ENCODE assay signal across 21 cellular contexts in the genomic region with DNA sequence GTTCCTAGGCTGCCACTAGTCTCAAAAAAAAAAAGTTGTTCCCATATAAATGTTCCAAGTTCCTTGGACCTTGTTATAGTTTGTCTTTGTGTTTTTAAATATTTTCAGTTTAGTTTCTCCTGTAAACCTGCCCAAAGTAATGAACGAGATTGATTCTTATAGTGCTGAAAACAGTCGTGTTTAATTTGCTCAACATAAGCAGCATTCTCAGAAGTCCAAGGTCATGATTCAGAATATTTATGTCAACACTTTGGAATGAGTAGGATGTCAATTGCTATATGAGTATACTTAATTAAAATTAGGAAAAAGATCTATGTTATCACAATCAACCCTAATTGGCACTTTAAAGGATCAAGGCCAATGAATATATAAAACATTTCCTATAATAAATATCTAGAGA.
DNase-seq lines count a peak whose midpoint lies in the region; ATAC-seq and TF ChIP-seq lines count a peak whose summit lies in the region.
"Had no signal": no experiment of that assay in that cellular context is flagged by ENCODE, and none has a peak within 500 bp of the region (broad histone marks: within the 10 kb centered on the region; RNA-seq: fewer than 3 reads in every experiment).

No MANE protein-coding gene starts in this region.

- H2AFZ ChIP-seq in mammary epithelial cell (ENCODE audit: low read depth, low read length), result no peak overlapping the region
- H2AFZ ChIP-seq: GM23338 had no signal

- DNase-seq in MCF 10A (ENCODE audit: unreplicated experiment) (no peak), mammary epithelial cell (no peak), choroid plexus epithelial cell (ENCODE audit: low read depth) (peak; percentile 9), glomerular endothelial cell (ENCODE audit: extremely low read depth, low read depth, low spot score) (peak; percentile 14), NCI-H524 (lab: John Stamatoyannopoulos, UW) (no peak)
- DNase-seq in stimulated activated CD4-positive, alpha-beta T cell treated with anti-CD3 and anti-CD28 coated beads, Interleukin-4, amount 100 ng/mL, for 24 hours, result no peak
- DNase-seq in activated CD4-positive, CD25-positive, alpha-beta regulatory T cell (lab: John Stamatoyannopoulos, UW), result no peak
- DNase-seq: DMS153, GF-D8, KBM-7, NCI-H1105 treated with DMSO at 0.1 percent for 48 hours, NCI-H1694, NCI-H2081 treated with DMSO at 0.1 percent for 48 hours, NCI-H446 treated with DMSO at 0.1 percent for 48 hours, Peyer's patch, SHP77 had no signal

- no peak overlapping the region for H3K27ac ChIP-seq in mammary epithelial cell (ENCODE audit: insufficient read depth, low read depth, low read length)
- H3K27ac ChIP-seq: 22Rv1, Peyer's patch, SK-N-MC had no signal

- BruUV-seq in MCF 10A (replicated peaks; lab: Mats Ljungman, UMichigan), result no TSS peak
- no TSS peak for BruUV-seq in mammary epithelial cell (replicated peaks; lab: Mats Ljungman, UMichigan)

- peaks cover 14% of the 10 kb centered on the region for H3K4me1 Mint-ChIP-seq in MCF 10A (ENCODE audit: insufficient read depth, unreplicated experiment)
- H3K4me1 Mint-ChIP-seq: B cell, GM23338 had no signal

- H3K79me2 ChIP-seq in mammary epithelial cell (ENCODE audit: insufficient read depth, low read length), result no peaks in the 10 kb centered on the region

- H3K4me3 ChIP-seq in mammary epithelial cell (replicated peaks in 1 of 3; ENCODE audit: insufficient read depth in 1 of 3, low read depth in 2 of 3, low read length in 3 of 3), result no peak overlapping the region
- H3K4me3 ChIP-seq in choroid plexus epithelial cell (ENCODE audit: low read depth, low read length), result no peak overlapping the region
- H3K4me3 ChIP-seq: GM23338, Peyer's patch, SK-N-MC had no signal

- H3K4me2 ChIP-seq in mammary epithelial cell (ENCODE audit: insufficient read depth, low read depth, low read length), result no peak overlapping the region
- H3K4me2 ChIP-seq: GM23338 had no signal

- no peaks in the 10 kb centered on the region for H3K9me3 ChIP-seq in mammary epithelial cell (replicated peaks; ENCODE audit: insufficient read depth, low read length)
- H3K9me3 ChIP-seq: Peyer's patch had no signal

- no peak for ATAC-seq in GM21786 (IDR thresholded peaks at IDR 0.05; ENCODE audit: unreplicated experiment)
- ATAC-seq: GM23338 had no signal

- no peaks in the 10 kb centered on the region for H3K36me3 Mint-ChIP-seq in MCF 10A (ENCODE audit: insufficient read depth, unreplicated experiment)

- TF ChIP-seq CTCF in MCF 10A (IDR thresholded peaks at IDR 0.05; ENCODE audit: unreplicated experiment) (no peak), mammary epithelial cell (conservative IDR thresholded peaks at IDR 0.05 in 1 of 2, IDR thresholded peaks at IDR 0.05 in 1 of 2; ENCODE audit: extremely low read depth in 1 of 2, insufficient read depth in 1 of 2, low read depth in 1 of 2, low read length in 2 of 2) (no peak), choroid plexus epithelial cell (conservative IDR thresholded peaks at IDR 0.05; ENCODE audit: low read depth, low read length) (no peak)

- intact Hi-C loops in MCF 10A (cut with micrococcal nuclease), result no loop called here
- intact Hi-C loops in mammary epithelial cell (cut with micrococcal nuclease), result no loop called here

- no peak overlapping the region for H3K4me3 Mint-ChIP-seq in MCF 10A (ENCODE audit: unreplicated experiment)
- H3K4me3 Mint-ChIP-seq: B cell, GM23338 had no signal

- in situ Hi-C loops in mammary epithelial cell (cut with MboI; ENCODE audit: low sequenced_read_pairs in 2 of 2), result no loop called here

- no peaks in the 10 kb centered on the region for H3K36me3 ChIP-seq in mammary epithelial cell (ENCODE audit: insufficient read depth, low read length)
- H3K36me3 ChIP-seq: Peyer's patch had no signal

- no peaks in the 10 kb centered on the region for H3K4me1 ChIP-seq in mammary epithelial cell (ENCODE audit: insufficient read depth, low read length)
- H3K4me1 ChIP-seq: Peyer's patch had no signal

- no peak overlapping the region for H3K9ac ChIP-seq in mammary epithelial cell (ENCODE audit: insufficient read depth, low read length)

- POLR2A ChIA-PET in MCF 10A (lab: Yijun Ruan, JAX), result no interaction called here

- WGBS in mammary epithelial cell (ENCODE audit: low coverage, missing lambda C conversion rate), result 26% methylated on average over 2 of the region's 2 CpGs

- H3K27me3 Mint-ChIP-seq in MCF 10A (ENCODE audit: insufficient read depth, unreplicated experiment), result no peaks in the 10 kb centered on the region
- H3K27me3 Mint-ChIP-seq: B cell had no signal

- dilution Hi-C loops in mammary epithelial cell (cut with HindIII; ENCODE audit: low sequenced_read_pairs), result no loop called here

- peaks cover 18% of the 10 kb centered on the region for H3K9me3 Mint-ChIP-seq in MCF 10A (ENCODE audit: unreplicated experiment)
- H3K9me3 Mint-ChIP-seq: GM23338 had no signal

- no peaks in the 10 kb centered on the region for H3K27me3 ChIP-seq in mammary epithelial cell (ENCODE audit: insufficient read depth, low read length)
- H3K27me3 ChIP-seq: Peyer's patch had no signal

- H4K20me1 ChIP-seq in mammary epithelial cell (ENCODE audit: insufficient read depth, low read length), result no peaks in the 10 kb centered on the region

- H3K27ac Mint-ChIP-seq in MCF 10A (ENCODE audit: low read depth, unreplicated experiment), result peak overlapping the region; percentile 35
- H3K27ac Mint-ChIP-seq: B cell, GM23338 had no signal

- CTCF ChIA-PET in MCF 10A (lab: Yijun Ruan, JAX) (no interaction called here), mammary epithelial cell (lab: Charles Lee; ENCODE audit: low non-redundant PET) (no interaction called here)

Comparison
In these comparisons a context has a peak if more than half of its experiments do, and no peak if none do; other contexts are left out.
1. DNase-seq: peak in choroid plexus epithelial cell (single experiment) and glomerular endothelial cell (single experiment); none in MCF 10A (single experiment), mammary epithelial cell (single experiment), stimulated activated CD4-positive, alpha-beta T cell treated with anti-CD3 and anti-CD28 coated beads, Interleukin-4, amount 100 ng/mL, for 24 hours (single experiment), NCI-H524 (0 of 2) and activated CD4-positive, CD25-positive, alpha-beta regulatory T cell (0 of 4).